Comparison of ENCODE assay signal across 8 cellular contexts in the genomic region with DNA sequence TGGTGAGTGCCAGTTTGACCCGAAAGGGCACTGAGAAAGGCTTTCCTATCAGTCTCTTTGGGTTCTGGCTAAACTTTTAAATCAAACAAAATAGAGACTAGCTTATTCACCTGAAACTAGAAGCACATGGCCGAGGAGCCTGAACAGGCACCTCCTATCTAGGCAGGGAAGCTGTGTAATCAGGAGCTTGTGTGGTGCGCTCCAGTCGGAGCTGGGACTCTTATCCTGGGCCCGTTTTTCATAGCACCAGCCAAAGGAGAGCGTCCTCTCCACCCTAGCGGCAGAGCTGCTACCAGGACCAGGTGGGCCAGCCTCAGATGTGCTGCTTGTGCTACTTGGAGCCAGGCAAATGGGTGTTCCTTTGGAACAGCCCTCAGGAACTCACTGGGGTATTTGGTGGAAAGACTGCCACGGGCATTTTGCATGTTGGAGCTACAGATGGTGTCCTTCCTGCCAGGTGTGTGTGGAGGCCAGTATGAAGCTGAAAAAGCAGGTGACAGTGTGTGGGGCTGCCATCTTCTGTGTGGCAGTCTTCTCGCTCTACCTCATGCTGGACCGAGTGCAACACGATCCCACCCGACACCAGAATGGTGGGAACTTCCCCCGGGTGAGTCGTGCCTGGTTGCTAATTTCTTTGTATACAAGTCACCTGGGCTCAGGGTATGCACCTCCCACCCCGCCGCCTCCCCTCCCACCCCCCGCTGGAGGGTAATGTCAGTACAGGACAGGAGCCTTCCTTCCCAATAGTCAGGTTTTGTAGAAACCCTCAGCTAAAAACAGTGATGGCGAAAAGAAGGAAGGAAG. TPM values are rescaled to one million over a fixed set of nuclear protein-coding genes. Genes with fewer than 3 reads are reported as not detected.
DNase-seq lines count a peak whose midpoint lies in the region; ATAC-seq and TF ChIP-seq lines count a peak whose summit lies in the region.

No MANE protein-coding gene starts in this region.

- no peak; the same call in 1 of the 2 replicates for TF ChIP-seq CTCF in Panc1 (IDR thresholded peaks at IDR 0.05)

- POLR2A ChIA-PET in Panc1 (lab: Charles Lee): no interaction called here
- POLR2A ChIA-PET in naive thymus-derived CD8-positive, alpha-beta T cell (lab: Charles Lee): interaction anchor here (0.7 to 10.7 kb wide), 15 partner anchors 8 to 309 kb away, joined by 3 to 237 read pairs (median 6); partner anchors contain the start of genes BLM, HDDC3, RCCD1 and UNC45A

- peak overlapping the region; percentile 70 to 77 for H3K4me3 ChIP-seq in Panc1 (ENCODE audit: low read depth in 2 of 2, low read length in 2 of 2)
- H3K4me3 ChIP-seq in endocrine pancreas (ENCODE audit: control insufficient read depth, insufficient read depth, low read length): peak overlapping the region; percentile 57

- H3K27me3 ChIP-seq in Panc1 (ENCODE audit: control insufficient read depth, insufficient read depth, low read length): no peaks in the 10 kb centered on the region
- no peaks in the 10 kb centered on the region for H3K27me3 ChIP-seq in endocrine pancreas (ENCODE audit: control insufficient read depth, insufficient read depth, low read length)

- H3K4me1 Mint-ChIP-seq in naive thymus-derived CD8-positive, alpha-beta T cell: peaks cover 19 to 33% (median 26%) of the 10 kb centered on the region in 4 donors

- H3K36me3 Mint-ChIP-seq in naive thymus-derived CD8-positive, alpha-beta T cell: peaks cover 0 to 39% (median 19%) of the 10 kb centered on the region in 3 donors

- H3K36me3 ChIP-seq in Panc1 (ENCODE audit: control insufficient read depth, insufficient read depth, low read length): 0 out of 2 replicates have a peak, but pooled peaks cover 5% of the 10 kb centered on the region
- H3K36me3 ChIP-seq in endocrine pancreas (ENCODE audit: control insufficient read depth, insufficient read depth, low read length): no peaks in the 10 kb centered on the region

- peak overlapping the region; percentile 78 to 98 (median 84) for H3K4me3 Mint-ChIP-seq in naive thymus-derived CD8-positive, alpha-beta T cell

- DNase-seq in NCI-H748 (lab: John Stamatoyannopoulos, UW; ENCODE audit: unreplicated experiment): peak; percentile 16
- DNase-seq in NCI-H748 treated with DMSO at 0.1 percent for 48 hours (lab: John Stamatoyannopoulos, UW): no peak
- no peak for DNase-seq in Panc1 (ENCODE audit: low read depth, low spot score)
- DNase-seq in naive thymus-derived CD8-positive, alpha-beta T cell: peak in 1 of 10 donors; percentile 54
- DNase-seq in AG08396 (ENCODE audit: low spot score): no peak
- no peak for DNase-seq in stimulated activated naive CD4-positive, alpha-beta T cell treated with Interleukin-2 at 50 U/mL for 16 hours (lab: John Stamatoyannopoulos, UW)

- H3K9ac ChIP-seq in endocrine pancreas (ENCODE audit: control insufficient read depth, insufficient read depth, low read length): peak overlapping the region; percentile 84

- intact Hi-C loops in Panc1 (cut with micrococcal nuclease; ENCODE audit: unreplicated experiment): no loop called here

- no TSS peak for BruUV-seq in Panc1 (replicated peaks; lab: Mats Ljungman, UMichigan)

- peak overlapping the region; percentile 69 to 91 (median 84) for H3K27ac Mint-ChIP-seq in naive thymus-derived CD8-positive, alpha-beta T cell

- CTCF ChIA-PET in Panc1 (lab: Charles Lee): interaction anchor here (3.1 kb wide), 1 partner anchor 28 kb away, joined by 16 read pairs; the partner anchor contains the start of gene HDDC3

- H3K27me3 Mint-ChIP-seq in naive thymus-derived CD8-positive, alpha-beta T cell: no peaks in the 10 kb centered on the region

- no peak for ATAC-seq in Panc1
- no peak for ATAC-seq in naive thymus-derived CD8-positive, alpha-beta T cell
- no peak for ATAC-seq in HG03565 (IDR thresholded peaks at IDR 0.05; ENCODE audit: unreplicated experiment)

- no peaks in the 10 kb centered on the region for H3K9me3 ChIP-seq in Panc1 (ENCODE audit: control insufficient read depth, insufficient read depth, low read depth, low read length)
- H3K9me3 ChIP-seq in endocrine pancreas (ENCODE audit: control insufficient read depth, low read length): no peaks in the 10 kb centered on the region

- H3K4me1 ChIP-seq in Panc1 (ENCODE audit: control insufficient read depth, insufficient read depth, low read length) (peaks cover 12% of the 10 kb centered on the region), endocrine pancreas (ENCODE audit: control insufficient read depth, insufficient read depth, low read length) (no peaks in the 10 kb centered on the region)

- H3K9me3 Mint-ChIP-seq in naive thymus-derived CD8-positive, alpha-beta T cell: no peaks in the 10 kb centered on the region

- in situ Hi-C loops in Panc1 (cut with HindIII; ENCODE audit: low pct_unique_long_range_greater_than_20kb, low sequenced_read_pairs): no loop called here

- peak overlapping the region; percentile 72 for H3K27ac ChIP-seq in Panc1 (ENCODE audit: low read length)

RNA-seq across cellular contexts. Expression of gene MAN2A2, which starts 0.8 kb away (rescaled TPM):
- total RNA-seq in Panc1 (2021; ENCODE audit: unreplicated experiment): 77.2 TPM
- 102 TPM for polyA plus RNA-seq in Panc1 (2012; ENCODE audit: insufficient read length)
- 100 to 1,000 TPM; 126 to 139 TPM for total RNA-seq in naive thymus-derived CD8-positive, alpha-beta T cell
- polyA plus RNA-seq in naive thymus-derived CD8-positive, alpha-beta T cell: 1 to 10 TPM; 3.1 to 8.6 (median 3.7) TPM

RNA-seq across cellular contexts. Expression of gene FES, which starts 19.6 kb away (rescaled TPM):
- 0.64 TPM for total RNA-seq in Panc1 (2021; ENCODE audit: unreplicated experiment)
- 0.30 TPM for polyA plus RNA-seq in Panc1 (2012; ENCODE audit: insufficient read length)
- 1 to 10 TPM; 2.8 to 3.5 TPM for total RNA-seq in naive thymus-derived CD8-positive, alpha-beta T cell
- polyA plus RNA-seq in naive thymus-derived CD8-positive, alpha-beta T cell: under 1 TPM in 2 of 3 donors, not detected in 1; 0.08 to 0.24 TPM

RNA-seq across cellular contexts. Expression of gene HDDC3, which starts 28.4 kb away (rescaled TPM):
- 5.3 TPM for total RNA-seq in Panc1 (2021; ENCODE audit: unreplicated experiment)
- polyA plus RNA-seq in Panc1 (2012; ENCODE audit: insufficient read length): 7.9 TPM
- total RNA-seq in naive thymus-derived CD8-positive, alpha-beta T cell: 10 to 100 TPM; 30.1 to 31.8 TPM
- 10 to 100 TPM; 34.1 to 47.6 (median 45.5) TPM for polyA plus RNA-seq in naive thymus-derived CD8-positive, alpha-beta T cell

RNA-seq across cellular contexts. Expression of gene UNC45A, which starts 31.1 kb away (rescaled TPM):
- total RNA-seq in Panc1 (2021; ENCODE audit: unreplicated experiment): 84.4 TPM
- polyA plus RNA-seq in Panc1 (2012; ENCODE audit: insufficient read length): 124 TPM
- total RNA-seq in naive thymus-derived CD8-positive, alpha-beta T cell: 10 to 100 TPM; 53.7 to 57.9 TPM
- polyA plus RNA-seq in naive thymus-derived CD8-positive, alpha-beta T cell: 10 to 100 TPM; 53.4 to 73.7 (median 70.3) TPM

RNA-seq across cellular contexts. Expression of gene FURIN, which starts 35.5 kb away (rescaled TPM):
- 62.0 TPM for total RNA-seq in Panc1 (2021; ENCODE audit: unreplicated experiment)
- polyA plus RNA-seq in Panc1 (2012; ENCODE audit: insufficient read length): 92.5 TPM
- total RNA-seq in naive thymus-derived CD8-positive, alpha-beta T cell: 10 to 100 TPM; 40.8 to 45.1 TPM
- polyA plus RNA-seq in naive thymus-derived CD8-positive, alpha-beta T cell: 10 to 100 TPM in 1 of 3 donors, 1 to 10 TPM in 2; 2.7 to 10.5 (median 4.8) TPM
